10 cellular contexts compared by ENCODE assay signal in genomic region chr1:218665216-218665615, GRCh38.
DNase-seq lines count a peak whose midpoint lies in the region; ATAC-seq, FAIRE-seq and TF ChIP-seq lines count a peak whose summit lies in the region.
"Had no signal": no experiment of that assay in that cellular context is flagged by ENCODE, and none has a peak within 500 bp of the region (broad histone marks: within the 10 kb centered on the region; RNA-seq: fewer than 3 reads in every experiment).

No MANE protein-coding gene starts in this region.

- H3K4me1 ChIP-seq in astrocyte (ENCODE audit: insufficient read depth, low read length) (peaks cover 17% of the 10 kb centered on the region), left ventricle myocardium inferior (peaks cover 5% of the 10 kb centered on the region)

- H3K27me3 Mint-ChIP-seq in astrocyte (ENCODE audit: low read depth, unreplicated experiment), result no peaks in the 10 kb centered on the region

- H3K27me3 ChIP-seq in astrocyte (ENCODE audit: insufficient read depth, low read length) (no peaks in the 10 kb centered on the region), left ventricle myocardium inferior (ENCODE audit: low read depth) (no peaks in the 10 kb centered on the region)

- H4K20me1 ChIP-seq in astrocyte (ENCODE audit: insufficient read depth, low read length), result no peaks in the 10 kb centered on the region

- peaks cover 7% of the 10 kb centered on the region for H3K9me3 Mint-ChIP-seq in astrocyte (ENCODE audit: unreplicated experiment)

- peak overlapping the region; percentile 21 for H3K9ac ChIP-seq in astrocyte (ENCODE audit: low read length)

- DNase-seq in G401 (ENCODE audit: low spot score) (peak; percentile 38), astrocyte (ENCODE audit: low read depth) (peak; percentile 84), left ventricle myocardium inferior (peak; percentile 44), renal cortical epithelial cell (ENCODE audit: low read depth) (peak; percentile 27), GM12891 (ENCODE audit: insufficient read length, low spot score) (no peak), GM19238 (ENCODE audit: insufficient read length, low spot score) (no peak)
- DNase-seq: DND-41, foreskin melanocyte had no signal

- no peak overlapping the region for H3K4me3 ChIP-seq in astrocyte (ENCODE audit: insufficient read depth, low read depth, low read length)
- no peak overlapping the region for H3K4me3 ChIP-seq in left ventricle myocardium inferior

- TF ChIP-seq POLR2A in GM12891 (IDR thresholded peaks at IDR 0.05; ENCODE audit: low read depth, low read length), result no peak

- no peak overlapping the region for H3K4me3 Mint-ChIP-seq in astrocyte (ENCODE audit: unreplicated experiment)

- peak overlapping the region; percentile 15 for H3K27ac ChIP-seq in astrocyte (ENCODE audit: low read depth, low read length)
- H3K27ac ChIP-seq in left ventricle myocardium inferior (replicated peaks), result no peak overlapping the region

- no peak overlapping the region for H3K27ac Mint-ChIP-seq in astrocyte (ENCODE audit: unreplicated experiment)

- peak overlapping the region; percentile 32 for H2AFZ ChIP-seq in astrocyte (ENCODE audit: low read depth, low read length)

- H3K36me3 Mint-ChIP-seq in astrocyte (ENCODE audit: low read depth, unreplicated experiment), result peaks cover 2% of the 10 kb centered on the region

- intact Hi-C loops in left ventricle myocardium inferior (cut with micrococcal nuclease), result no loop called here

- H3K9me3 ChIP-seq in astrocyte (ENCODE audit: insufficient read depth, low read depth, low read length), result no peaks in the 10 kb centered on the region
- H3K9me3 ChIP-seq in left ventricle myocardium inferior (replicated peaks), result peaks cover 7% of the 10 kb centered on the region

- peak; percentile 75 for FAIRE-seq in astrocyte (lab: Jason Lieb, UNC)
- no peak for FAIRE-seq in GM12891 (lab: Jason Lieb, UNC)

- ATAC-seq in GM18870 (IDR thresholded peaks at IDR 0.05; ENCODE audit: unreplicated experiment) (no peak), GM19023 (IDR thresholded peaks at IDR 0.05; ENCODE audit: unreplicated experiment) (no peak)

- H3K79me2 ChIP-seq in astrocyte (ENCODE audit: insufficient read depth, low read length), result no peaks in the 10 kb centered on the region

- peaks cover 18% of the 10 kb centered on the region for H3K4me1 Mint-ChIP-seq in astrocyte (ENCODE audit: low read depth, unreplicated experiment)

- H3K36me3 ChIP-seq in astrocyte (ENCODE audit: insufficient read depth, low read length) (no peaks in the 10 kb centered on the region), left ventricle myocardium inferior (no peaks in the 10 kb centered on the region)

- no peak for TF ChIP-seq CTCF in astrocyte (IDR thresholded peaks at IDR 0.05; ENCODE audit: insufficient read depth, low read depth, low read length)
- TF ChIP-seq CTCF in left ventricle myocardium inferior (IDR thresholded peaks at IDR 0.05; ENCODE audit: borderline replicate concordance), result no peak

- in situ Hi-C loops in G401 (cut with HindIII; ENCODE audit: low sequenced_read_pairs), result no loop called here

- H3K4me2 ChIP-seq in astrocyte (ENCODE audit: low read length), result peak overlapping the region; percentile 18

TF ChIP-seq in GM12891, 5 proteins besides CTCF, POLR2A, EP300 and RAD21:
- TF ChIP-seq PAX5 (IDR thresholded peaks at IDR 0.05; ENCODE audit: insufficient read depth, low read length, severe bottlenecking), result no peak
- no peak for TF ChIP-seq TAF1 (IDR thresholded peaks at IDR 0.05; ENCODE audit: low read depth, low read length)
- TF ChIP-seq POLR2AphosphoS5 (IDR thresholded peaks at IDR 0.05; ENCODE audit: low read depth, low read length), result no peak
- no peak for TF ChIP-seq SPI1 (IDR thresholded peaks at IDR 0.05; ENCODE audit: low read depth, low read length)
- TF ChIP-seq POU2F2 (IDR thresholded peaks at IDR 0.05; ENCODE audit: low read depth, low read length), result no peak
TF ChIP-seq in GM12891: peak in this region for 0.

Comparison
In these comparisons a context has a peak if more than half of its experiments do, and no peak if none do; other contexts are left out.
1. DNase-seq: peak in G401 (single experiment), astrocyte (single experiment), left ventricle myocardium inferior (single experiment) and renal cortical epithelial cell (single experiment); none in GM12891 (single experiment) and GM19238 (single experiment).